2 cellular contexts compared by ENCODE assay signal in the genomic region with DNA sequence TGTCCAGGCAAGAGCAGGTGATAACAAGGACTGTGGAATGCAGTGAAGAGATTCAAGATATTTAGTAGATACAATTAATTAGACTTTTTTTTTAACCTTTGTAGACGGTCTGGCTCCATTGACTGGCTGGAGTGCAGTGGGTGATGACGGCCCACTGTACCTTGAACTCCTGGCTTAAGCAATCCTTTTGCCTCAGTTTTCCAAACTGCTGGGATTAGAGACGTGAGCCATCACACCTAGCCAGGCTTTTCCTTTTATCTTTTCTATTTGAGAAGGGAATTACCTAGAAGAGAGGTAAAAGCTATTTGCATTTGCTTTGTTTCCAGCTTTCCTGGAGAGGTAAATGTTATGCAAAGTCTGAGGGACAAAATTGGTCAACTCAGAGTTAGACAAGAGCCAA.
TF ChIP-seq lines count a peak whose summit lies in the region.

No MANE protein-coding gene starts in this region.

TF ChIP-seq in GM23338, 12 proteins besides CTCF, POLR2A, EP300 and RAD21 (continued from another document):
- TF ChIP-seq ZNF462 (CRISPR knock-in tag; IDR thresholded peaks at IDR 0.05) (no peak), REST (IDR thresholded peaks at IDR 0.05; ENCODE audit: unreplicated experiment) (no peak), JUNB (IDR thresholded peaks at IDR 0.05; ENCODE audit: unreplicated experiment) (no peak), POLR2AphosphoS5 (IDR thresholded peaks at IDR 0.05; ENCODE audit: low read depth) (no peak), CREB1 (CRISPR knock-in tag; IDR thresholded peaks at IDR 0.05; ENCODE audit: low read depth) (no peak), ETS1 (IDR thresholded peaks at IDR 0.05) (no peak), EZH2 (IDR thresholded peaks at IDR 0.05; ENCODE audit: low read depth, unreplicated experiment) (no peak), STAT1 (IDR thresholded peaks at IDR 0.05; ENCODE audit: unreplicated experiment) (no peak)

TF ChIP-seq in WTC11, 78 proteins besides CTCF, POLR2A, EP300 and RAD21 (continued from another document):
- TF ChIP-seq, protein P1, sequence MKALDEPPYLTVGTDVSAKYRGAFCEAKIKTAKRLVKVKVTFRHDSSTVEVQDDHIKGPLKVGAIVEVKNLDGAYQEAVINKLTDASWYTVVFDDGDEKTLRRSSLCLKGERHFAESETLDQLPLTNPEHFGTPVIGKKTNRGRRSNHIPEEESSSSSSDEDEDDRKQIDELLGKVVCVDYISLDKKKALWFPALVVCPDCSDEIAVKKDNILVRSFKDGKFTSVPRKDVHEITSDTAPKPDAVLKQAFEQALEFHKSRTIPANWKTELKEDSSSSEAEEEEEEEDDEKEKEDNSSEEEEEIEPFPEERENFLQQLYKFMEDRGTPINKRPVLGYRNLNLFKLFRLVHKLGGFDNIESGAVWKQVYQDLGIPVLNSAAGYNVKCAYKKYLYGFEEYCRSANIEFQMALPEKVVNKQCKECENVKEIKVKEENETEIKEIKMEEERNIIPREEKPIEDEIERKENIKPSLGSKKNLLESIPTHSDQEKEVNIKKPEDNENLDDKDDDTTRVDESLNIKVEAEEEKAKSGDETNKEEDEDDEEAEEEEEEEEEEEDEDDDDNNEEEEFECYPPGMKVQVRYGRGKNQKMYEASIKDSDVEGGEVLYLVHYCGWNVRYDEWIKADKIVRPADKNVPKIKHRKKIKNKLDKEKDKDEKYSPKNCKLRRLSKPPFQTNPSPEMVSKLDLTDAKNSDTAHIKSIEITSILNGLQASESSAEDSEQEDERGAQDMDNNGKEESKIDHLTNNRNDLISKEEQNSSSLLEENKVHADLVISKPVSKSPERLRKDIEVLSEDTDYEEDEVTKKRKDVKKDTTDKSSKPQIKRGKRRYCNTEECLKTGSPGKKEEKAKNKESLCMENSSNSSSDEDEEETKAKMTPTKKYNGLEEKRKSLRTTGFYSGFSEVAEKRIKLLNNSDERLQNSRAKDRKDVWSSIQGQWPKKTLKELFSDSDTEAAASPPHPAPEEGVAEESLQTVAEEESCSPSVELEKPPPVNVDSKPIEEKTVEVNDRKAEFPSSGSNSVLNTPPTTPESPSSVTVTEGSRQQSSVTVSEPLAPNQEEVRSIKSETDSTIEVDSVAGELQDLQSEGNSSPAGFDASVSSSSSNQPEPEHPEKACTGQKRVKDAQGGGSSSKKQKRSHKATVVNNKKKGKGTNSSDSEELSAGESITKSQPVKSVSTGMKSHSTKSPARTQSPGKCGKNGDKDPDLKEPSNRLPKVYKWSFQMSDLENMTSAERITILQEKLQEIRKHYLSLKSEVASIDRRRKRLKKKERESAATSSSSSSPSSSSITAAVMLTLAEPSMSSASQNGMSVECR (CRISPR knock-in tag; IDR thresholded peaks at IDR 0.05; ENCODE audit: borderline replicate concordance): no peak
- no peak for TF ChIP-seq NFE2L1 (CRISPR knock-in tag; IDR thresholded peaks at IDR 0.05)
- TF ChIP-seq IRF2 (CRISPR knock-in tag; IDR thresholded peaks at IDR 0.05; ENCODE audit: borderline replicate concordance, low read depth): no peak
- TF ChIP-seq, protein P2, sequence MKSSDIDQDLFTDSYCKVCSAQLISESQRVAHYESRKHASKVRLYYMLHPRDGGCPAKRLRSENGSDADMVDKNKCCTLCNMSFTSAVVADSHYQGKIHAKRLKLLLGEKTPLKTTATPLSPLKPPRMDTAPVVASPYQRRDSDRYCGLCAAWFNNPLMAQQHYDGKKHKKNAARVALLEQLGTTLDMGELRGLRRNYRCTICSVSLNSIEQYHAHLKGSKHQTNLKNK (CRISPR knock-in tag; IDR thresholded peaks at IDR 0.05): no peak
- TF ChIP-seq, protein P3, sequence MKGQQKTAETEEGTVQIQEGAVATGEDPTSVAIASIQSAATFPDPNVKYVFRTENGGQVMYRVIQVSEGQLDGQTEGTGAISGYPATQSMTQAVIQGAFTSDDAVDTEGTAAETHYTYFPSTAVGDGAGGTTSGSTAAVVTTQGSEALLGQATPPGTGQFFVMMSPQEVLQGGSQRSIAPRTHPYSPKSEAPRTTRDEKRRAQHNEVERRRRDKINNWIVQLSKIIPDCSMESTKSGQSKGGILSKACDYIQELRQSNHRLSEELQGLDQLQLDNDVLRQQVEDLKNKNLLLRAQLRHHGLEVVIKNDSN (CRISPR knock-in tag; IDR thresholded peaks at IDR 0.05): no peak
- TF ChIP-seq ATF1 (CRISPR knock-in tag; IDR thresholded peaks at IDR 0.05): no peak
- no peak for TF ChIP-seq ATF2 (CRISPR knock-in tag; IDR thresholded peaks at IDR 0.05; ENCODE audit: borderline replicate concordance, low read depth)
- TF ChIP-seq ZNF671 (CRISPR knock-in tag; IDR thresholded peaks at IDR 0.05): no peak
- TF ChIP-seq ZNF263 (CRISPR knock-in tag; IDR thresholded peaks at IDR 0.05; ENCODE audit: low read depth): no peak
- TF ChIP-seq RELA (CRISPR knock-in tag; IDR thresholded peaks at IDR 0.05; ENCODE audit: borderline replicate concordance): no peak
- no peak for TF ChIP-seq MYBL2 (CRISPR knock-in tag; IDR thresholded peaks at IDR 0.05)
- no peak for TF ChIP-seq ZNF121 (CRISPR knock-in tag; IDR thresholded peaks at IDR 0.05)
